Comparison of ENCODE assay signal across 7 cellular contexts in the genomic region with DNA sequence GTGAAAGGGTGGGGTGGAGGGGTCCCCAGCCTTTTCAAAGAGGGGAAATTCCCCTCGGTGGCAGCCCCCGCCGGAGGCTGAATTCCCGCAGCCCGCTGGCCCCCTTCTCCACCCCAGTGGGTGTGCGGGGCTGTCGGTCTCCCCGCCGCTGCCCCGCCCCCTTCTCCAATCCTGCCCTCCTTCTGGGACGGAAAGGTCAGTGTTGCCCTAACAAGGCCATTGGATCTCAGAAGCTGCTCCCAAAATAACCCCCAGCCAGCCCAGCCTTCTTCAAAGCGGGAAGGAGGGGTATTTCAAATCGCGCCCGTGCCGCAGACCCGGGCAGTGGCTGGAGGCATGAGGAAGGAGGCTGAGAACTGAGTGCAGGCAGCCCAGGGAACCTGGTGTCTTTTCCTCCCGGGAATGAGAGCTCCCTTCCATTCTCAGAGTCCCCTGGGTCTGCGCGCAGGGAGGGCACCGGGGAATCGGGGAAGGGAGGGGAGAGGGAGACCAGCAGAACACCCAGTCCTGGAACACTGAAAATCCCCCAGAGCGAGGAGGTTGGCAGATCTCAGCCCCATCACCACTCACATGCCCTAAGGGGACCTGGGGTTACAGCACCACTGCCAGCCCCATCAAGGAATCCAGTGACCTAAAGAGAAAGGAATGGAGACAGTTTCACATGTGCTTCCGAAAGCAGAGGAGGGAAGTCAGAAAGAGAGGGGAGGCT. TPM values are rescaled to one million over a fixed set of nuclear protein-coding genes. Genes with fewer than 3 reads are reported as not detected.
DNase-seq lines count a peak whose midpoint lies in the region; ATAC-seq and TF ChIP-seq lines count a peak whose summit lies in the region.

A gene (minus strand): TSS at position 135 of the 709 bp plus-strand sequence. CDS start 483 bp downstream, outside the sequence.

- peaks cover 38 to 69% of the 10 kb centered on the region in 2 donors for H3K27me3 Mint-ChIP-seq in CD8-positive, alpha-beta memory T cell

- no peak for ATAC-seq in GM21423 (IDR thresholded peaks at IDR 0.05; ENCODE audit: unreplicated experiment)

- no peak for TF ChIP-seq CTCF in astrocyte of the spinal cord (IDR thresholded peaks at IDR 0.05; ENCODE audit: low read depth, low read length)
- no peak for TF ChIP-seq CTCF in spleen (IDR thresholded peaks at IDR 0.05 in 8 of 11, conservative IDR thresholded peaks at IDR 0.05 in 3 of 11)

- CTCF ChIA-PET in CD8-positive, alpha-beta memory T cell (lab: Charles Lee) = no interaction called here

- H3K4me1 ChIP-seq in spleen = peaks cover 5 to 40% (median 17%) of the 10 kb centered on the region in 6 donors
- H3K4me1 ChIP-seq in CD8-positive, alpha-beta memory T cell (ENCODE audit: insufficient read depth, low read length) = peaks cover 5% of the 10 kb centered on the region

- TF ChIP-seq RAD21 in Ishikawa (IDR thresholded peaks at IDR 0.05; ENCODE audit: low read depth) = no peak

- H3K4me1 Mint-ChIP-seq in CD8-positive, alpha-beta memory T cell = peaks cover 0 to 10% (median 4%) of the 10 kb centered on the region in 3 donors

- WGBS in spleen, 5 donors = 1 to 5% (median 3%) methylated on average over 17 to 24 of the region's 24 CpGs

- TF ChIP-seq POLR2A in spleen (IDR thresholded peaks at IDR 0.05) = no peak

- POLR2A ChIA-PET in CD8-positive, alpha-beta memory T cell (lab: Charles Lee) = no interaction called here

- peak within 1 kb of the TSS; percentile 42 for H3K4me3 ChIP-seq in astrocyte of the spinal cord (ENCODE audit: low read depth, low read length)
- peak within 1 kb of the TSS in 6 of 8 donors; percentile 4 to 59 (median 25) for H3K4me3 ChIP-seq in spleen
- H3K4me3 ChIP-seq in CD8-positive, alpha-beta memory T cell (ENCODE audit: low read length) = no peak within 1 kb of the TSS

- DNase-seq in astrocyte of the spinal cord (ENCODE audit: low read depth, low spot score) (peak; percentile 54), iPS-NIHi11 (ENCODE audit: low spot score) (peak; percentile 66), spleen (no peak), RKO (ENCODE audit: low spot score) (no peak)
- DNase-seq in CD8-positive, alpha-beta memory T cell = no peak

- no peaks in the 10 kb centered on the region for H3K9me3 Mint-ChIP-seq in CD8-positive, alpha-beta memory T cell

- no peak for TF ChIP-seq EP300 in Ishikawa (IDR thresholded peaks at IDR 0.05; ENCODE audit: borderline replicate concordance)

- H3K36me3 Mint-ChIP-seq in CD8-positive, alpha-beta memory T cell = no peaks in the 10 kb centered on the region

- no peaks in the 10 kb centered on the region for H3K36me3 ChIP-seq in spleen
- no peaks in the 10 kb centered on the region for H3K36me3 ChIP-seq in CD8-positive, alpha-beta memory T cell (ENCODE audit: insufficient read depth, low read length)

- intact Hi-C loops in spleen (cut with DNase I; ENCODE audit: low total_unique reads) = loop anchor here (5.0 kb wide), 1 partner anchor 70 kb away; no protein-coding TSS in a partner anchor

- in situ Hi-C loops in astrocyte of the spinal cord (cut with HindIII; ENCODE audit: low sequenced_read_pairs) = no loop called here

- H3K4me3 Mint-ChIP-seq in CD8-positive, alpha-beta memory T cell = peak within 1 kb of the TSS in 3 of 7 donors; percentile 32 to 68 (median 33)

- peaks cover 0 to 50% (median 26%) of the 10 kb centered on the region in 7 donors for H3K27me3 ChIP-seq in spleen (replicated peaks in 1 of 7)
- H3K27me3 ChIP-seq in CD8-positive, alpha-beta memory T cell (ENCODE audit: insufficient read depth, low read length, poor library complexity, severe bottlenecking) = peaks cover 31% of the 10 kb centered on the region

- peak within 1 kb of the TSS in 5 of 8 donors; percentile 26 to 58 (median 49) for H3K27ac ChIP-seq in spleen
- H3K27ac ChIP-seq in CD8-positive, alpha-beta memory T cell (ENCODE audit: low read depth, low read length) = no peak within 1 kb of the TSS

- no peaks in the 10 kb centered on the region for H3K9me3 ChIP-seq in spleen
- no peaks in the 10 kb centered on the region for H3K9me3 ChIP-seq in CD8-positive, alpha-beta memory T cell (ENCODE audit: low read length)

- H3K27ac Mint-ChIP-seq in CD8-positive, alpha-beta memory T cell = no peak within 1 kb of the TSS

TF ChIP-seq in Ishikawa, 13 proteins besides CTCF, POLR2A, EP300 and RAD21:
- TF ChIP-seq TEAD4 (IDR thresholded peaks at IDR 0.05) = peak; percentile 18; the same call in 1 of the 2 replicates
- TF ChIP-seq YY1 (IDR thresholded peaks at IDR 0.05; ENCODE audit: low read depth) = no peak

RNA-seq across cellular contexts. Expression of the gene that starts here (rescaled TPM):
- 1 to 10 TPM; 1.0 to 4.4 (median 1.3) TPM for total RNA-seq in spleen
- polyA plus RNA-seq in spleen = 1 to 10 TPM in 1 of 3 donors, under 1 TPM in 2; 0.50 to 2.7 (median 0.76) TPM
- not detected for total RNA-seq in CD8-positive, alpha-beta memory T cell
- polyA plus RNA-seq in CD8-positive, alpha-beta memory T cell = not detected

Comparison
In these comparisons a context has a peak if more than half of its experiments do, and no peak if none do; other contexts are left out.
1. DNase-seq: peak in astrocyte of the spinal cord (single experiment) and iPS-NIHi11 (single experiment); none in spleen (single experiment), CD8-positive, alpha-beta memory T cell (0 of 5) and RKO (single experiment).